Comparison of ENCODE assay signal across 12 cellular contexts in genomic region chr3:179027326-179027900, GRCh38. TPM values are rescaled to one million over a fixed set of nuclear protein-coding genes. Genes with fewer than 3 reads are reported as not detected.
DNase-seq lines count a peak whose midpoint lies in the region; ATAC-seq and TF ChIP-seq lines count a peak whose summit lies in the region.
"Had no signal": no experiment of that assay in that cellular context is flagged by ENCODE, and none has a peak within 500 bp of the region (broad histone marks: within the 10 kb centered on the region; RNA-seq: fewer than 3 reads in every experiment).

No MANE protein-coding gene starts in this region.

- in situ Hi-C loops in GM13976 (cut with MboI; ENCODE audit: low sequenced_read_pairs, unreplicated experiment): no loop called here

- peaks cover 10% of the 10 kb centered on the region for H3K9me3 Mint-ChIP-seq in GM23338
- no peaks in the 10 kb centered on the region for H3K9me3 Mint-ChIP-seq in activated naive CD4-positive, alpha-beta T cell treated with anti-CD3 and anti-CD28 coated beads, Interleukin-2, amount 10 ng/mL, durations not matched to agents 7 days and 5 days

- TF ChIP-seq CTCF in AG04450 (IDR thresholded peaks at IDR 0.05; ENCODE audit: low read depth, low read length) (0 out of 2 replicates have a peak, but pooled peaks have one; percentile 5), GM23338 (conservative IDR thresholded peaks at IDR 0.05; ENCODE audit: low read depth in 2 of 2) (0 out of 4 replicates have a peak, but pooled peaks of 1 of the 2 experiments have one; percentile 1), fibroblast of villous mesenchyme (IDR thresholded peaks at IDR 0.05; ENCODE audit: insufficient read depth, low read depth, low read length) (peak; percentile 12), GM13976 (IDR thresholded peaks at IDR 0.05; ENCODE audit: borderline replicate concordance, control extremely low read depth, extremely low read depth, insufficient read depth, missing control alignments) (no peak)

- H4K20me1 ChIP-seq in GM23338 (replicated peaks; ENCODE audit: insufficient read depth): no peaks in the 10 kb centered on the region

- H3K27ac Mint-ChIP-seq in GM23338: 0 out of 2 replicates have a peak overlapping the region, but pooled peaks have one; percentile 28
- peak overlapping the region; percentile 86 for H3K27ac Mint-ChIP-seq in activated naive CD4-positive, alpha-beta T cell treated with anti-CD3 and anti-CD28 coated beads, Interleukin-2, amount 10 ng/mL, durations not matched to agents 7 days and 5 days

- H3K4me2 ChIP-seq in GM23338: no peak overlapping the region

- no peaks in the 10 kb centered on the region for H3K27me3 Mint-ChIP-seq in GM23338 (ENCODE audit: insufficient read depth, low read depth, poor library complexity)
- no peaks in the 10 kb centered on the region for H3K27me3 Mint-ChIP-seq in activated naive CD4-positive, alpha-beta T cell treated with anti-CD3 and anti-CD28 coated beads, Interleukin-2, amount 10 ng/mL, durations not matched to agents 7 days and 5 days

- H3K9me2 ChIP-seq in GM23338 (ENCODE audit: insufficient read depth): peaks cover 3% of the 10 kb centered on the region; the same call in 1 of the 2 replicates

- DNase-seq in AG04450 (ENCODE audit: low read depth, low spot score) (no peak), GM23338 (ENCODE audit: low spot score) (peak; percentile 39), fibroblast of villous mesenchyme (ENCODE audit: low read depth) (peak; percentile 79), HPDE6-E6E7 (ENCODE audit: extremely low spot score) (no peak), GM13976 (ENCODE audit: low spot score) (no peak)
- peak; percentile 45 for DNase-seq in activated naive CD4-positive, alpha-beta T cell treated with anti-CD3 and anti-CD28 coated beads, Interleukin-2, amount 10 ng/mL, durations not matched to agents 7 days and 5 days
- no peak for DNase-seq in activated CD4-positive, CD25-positive, alpha-beta regulatory T cell treated with anti-CD3 and anti-CD28 coated beads, Interleukin-2, amount 50 U/mL, for 72 hours
- DNase-seq: Calu3; left colon; MM.1S; NK-92 treated with Interleukin-12 subunit alpha and Interleukin-12 subunit beta, amount 100 ng/mL, for 24 hours had no signal

- 0 out of 2 replicates have a peak, but pooled peaks cover 4% of the 10 kb centered on the region for H3K4me1 ChIP-seq in GM23338 (ENCODE audit: insufficient read depth)

- no peak overlapping the region for H2AFZ ChIP-seq in GM23338

- ATAC-seq in GM23338 (peak; percentile 77), GM18498 (IDR thresholded peaks at IDR 0.05; ENCODE audit: unreplicated experiment) (no peak)
- ATAC-seq: left colon had no signal

- H3K27me3 ChIP-seq in AG04450 (ENCODE audit: control insufficient read depth, insufficient read depth, low read length) (no peaks in the 10 kb centered on the region), GM23338 (ENCODE audit: insufficient read depth) (no peaks in the 10 kb centered on the region)

- H3K36me3 ChIP-seq in GM23338 (ENCODE audit: insufficient read depth): peaks cover 2% of the 10 kb centered on the region; the same call in 1 of the 2 replicates

- H3F3A ChIP-seq in GM23338 (replicated peaks; ENCODE audit: low read depth): no peaks in the 10 kb centered on the region

- peaks cover 6% of the 10 kb centered on the region; the same call in 1 of the 2 replicates for H3K9me3 ChIP-seq in AG04450 (ENCODE audit: control insufficient read depth, insufficient read depth, low read length)

- peaks cover 5% of the 10 kb centered on the region; the same call in 2 of the 3 replicates for H3K4me1 Mint-ChIP-seq in GM23338
- peaks cover 23% of the 10 kb centered on the region for H3K4me1 Mint-ChIP-seq in activated naive CD4-positive, alpha-beta T cell treated with anti-CD3 and anti-CD28 coated beads, Interleukin-2, amount 10 ng/mL, durations not matched to agents 7 days and 5 days

- CTCF ChIA-PET in AG04450 (lab: Charles Lee): interaction anchor here (1.0 to 6.0 kb wide), 8 partner anchors 10 to 297 kb away, joined by 3 to 43 read pairs (median 4); partner anchors contain the start of gene ZMAT3
- CTCF ChIA-PET in activated naive CD4-positive, alpha-beta T cell treated with anti-CD3 and anti-CD28 coated beads, Interleukin-2, amount 10 ng/mL, durations not matched to agents 7 days and 5 days (lab: Charles Lee): interaction anchor here (1.6 to 3.1 kb wide), 4 partner anchors 10 to 294 kb away, joined by 3 to 12 read pairs (median 8); no protein-coding TSS in a partner anchor

- H3K79me2 ChIP-seq in GM23338 (replicated peaks; ENCODE audit: insufficient read depth): no peaks in the 10 kb centered on the region

- no peak overlapping the region for H3K27ac ChIP-seq in AG04450 (ENCODE audit: low read depth, low read length)
- H3K27ac ChIP-seq in GM23338 (ENCODE audit: low read depth): no peak overlapping the region

- peaks cover 18% of the 10 kb centered on the region for H3K36me3 Mint-ChIP-seq in GM23338 (ENCODE audit: low read depth)
- peaks cover 31% of the 10 kb centered on the region for H3K36me3 Mint-ChIP-seq in activated naive CD4-positive, alpha-beta T cell treated with anti-CD3 and anti-CD28 coated beads, Interleukin-2, amount 10 ng/mL, durations not matched to agents 7 days and 5 days

- H3K4me3 Mint-ChIP-seq in GM23338: no peak overlapping the region
- H3K4me3 Mint-ChIP-seq in activated naive CD4-positive, alpha-beta T cell treated with anti-CD3 and anti-CD28 coated beads, Interleukin-2, amount 10 ng/mL, durations not matched to agents 7 days and 5 days: no peak overlapping the region

- no peak overlapping the region for H3K4me3 ChIP-seq in AG04450 (ENCODE audit: low read depth, low read length)
- H3K4me3 ChIP-seq in GM23338: no peak overlapping the region
- no peak overlapping the region for H3K4me3 ChIP-seq in fibroblast of villous mesenchyme (ENCODE audit: low read depth, low read length)

- POLR2A ChIA-PET in AG04450 (lab: Yijun Ruan, JAX): interaction anchor here (0.9 to 1.0 kb wide), 2 partner anchors 44 to 81 kb away, joined by 3 to 4 read pairs; partner anchors contain the start of gene ZMAT3

TF ChIP-seq in GM23338, 12 proteins besides CTCF, POLR2A, EP300 and RAD21:
- TF ChIP-seq POLR2AphosphoS5 (IDR thresholded peaks at IDR 0.05; ENCODE audit: low read depth): no peak
- TF ChIP-seq STAT1 (IDR thresholded peaks at IDR 0.05; ENCODE audit: unreplicated experiment): no peak
- TF ChIP-seq EZH2phosphoT487 (IDR thresholded peaks at IDR 0.05; ENCODE audit: unreplicated experiment): no peak

RNA-seq across cellular contexts. Expression of gene ZMAT3, which starts 44.2 kb away (rescaled TPM):
- polyA plus RNA-seq in AG04450 (2011; rRNA removed): 46.2 and 51.9 TPM in 2 replicates
- polyA minus RNA-seq in AG04450 (2011; rRNA and poly(A)+ RNA removed): 167 and 212 TPM in 2 replicates
- 16.3 and 17.3 TPM in 2 replicates for total RNA-seq in GM23338 (2014; rRNA removed; shearing (Covaris generic))
- polyA plus RNA-seq in GM23338 (2016; fragmentation: Nextera tagmentation; extraction: Ambion mirVana): 10.0 and 10.6 TPM in 2 replicates
- total RNA-seq in fibroblast of villous mesenchyme: 24.8 and 44.9 TPM in 2 replicates

Comparison
In these comparisons a context has a peak if more than half of its experiments do, and no peak if none do; other contexts are left out.
1. DNase-seq: peak in GM23338 (single experiment), activated naive CD4-positive, alpha-beta T cell treated with anti-CD3 and anti-CD28 coated beads, Interleukin-2, amount 10 ng/mL, durations not matched to agents 7 days and 5 days (single experiment) and fibroblast of villous mesenchyme (single experiment); none in AG04450 (single experiment), HPDE6-E6E7 (single experiment), GM13976 (single experiment) and activated CD4-positive, CD25-positive, alpha-beta regulatory T cell treated with anti-CD3 and anti-CD28 coated beads, Interleukin-2, amount 50 U/mL, for 72 hours (single experiment).